In the genomic region with DNA sequence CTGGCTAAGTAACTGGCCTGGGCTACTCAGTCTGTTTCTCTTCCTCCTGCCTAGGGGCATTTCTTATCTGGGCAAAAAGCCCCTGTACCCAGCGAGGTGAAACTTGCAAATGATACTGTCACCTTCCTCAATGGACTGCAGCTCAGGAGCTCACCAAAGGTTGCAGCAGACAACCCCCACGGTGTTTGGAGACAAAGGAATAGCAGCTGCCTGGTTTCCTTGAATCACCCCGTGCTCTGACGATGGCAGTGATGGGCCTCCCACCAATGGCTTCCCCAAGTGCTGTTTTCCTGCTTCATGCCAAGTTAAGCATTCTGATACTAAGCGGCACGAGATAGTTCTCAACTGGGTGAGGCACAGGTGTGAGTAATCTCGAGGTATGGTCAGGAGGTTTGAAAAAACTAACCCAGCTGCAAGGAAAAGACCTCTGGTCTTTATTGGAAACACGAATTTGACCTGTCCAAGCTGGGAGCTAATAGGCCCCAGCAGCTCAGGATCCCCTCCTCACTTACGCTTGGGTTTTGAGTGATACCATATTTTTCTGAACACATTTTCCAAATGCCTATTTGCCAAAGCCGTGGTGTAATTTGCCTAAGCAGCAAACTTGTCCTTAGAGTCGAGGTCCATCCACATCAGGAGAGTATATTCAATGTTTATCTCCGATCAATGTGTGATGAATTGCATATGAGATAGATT, we compare ENCODE assay signal across 1 cellular context.
TF ChIP-seq lines count a peak whose summit lies in the region.

No MANE protein-coding gene starts in this region.

TF ChIP-seq in WTC11, 78 proteins besides CTCF, POLR2A, EP300 and RAD21 (continued from another document):
- 0 out of 2 replicates have a peak, but pooled peaks have one; percentile 53 for TF ChIP-seq ZNF281 (CRISPR knock-in tag; IDR thresholded peaks at IDR 0.05)
- TF ChIP-seq, protein P1, sequence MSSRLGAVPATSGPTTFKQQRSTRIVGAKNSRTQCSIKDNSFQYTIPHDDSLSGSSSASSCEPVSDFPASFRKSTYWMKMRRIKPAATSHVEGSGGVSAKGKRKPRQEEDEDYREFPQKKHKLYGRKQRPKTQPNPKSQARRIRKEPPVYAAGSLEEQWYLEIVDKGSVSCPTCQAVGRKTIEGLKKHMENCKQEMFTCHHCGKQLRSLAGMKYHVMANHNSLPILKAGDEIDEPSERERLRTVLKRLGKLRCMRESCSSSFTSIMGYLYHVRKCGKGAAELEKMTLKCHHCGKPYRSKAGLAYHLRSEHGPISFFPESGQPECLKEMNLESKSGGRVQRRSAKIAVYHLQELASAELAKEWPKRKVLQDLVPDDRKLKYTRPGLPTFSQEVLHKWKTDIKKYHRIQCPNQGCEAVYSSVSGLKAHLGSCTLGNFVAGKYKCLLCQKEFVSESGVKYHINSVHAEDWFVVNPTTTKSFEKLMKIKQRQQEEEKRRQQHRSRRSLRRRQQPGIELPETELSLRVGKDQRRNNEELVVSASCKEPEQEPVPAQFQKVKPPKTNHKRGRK (CRISPR knock-in tag; IDR thresholded peaks at IDR 0.05; ENCODE audit: borderline replicate concordance) = no peak
TF ChIP-seq in WTC11: peak in this region for 5.
